10 cellular contexts compared by ENCODE assay signal in genomic region chr17:63665527-63666214, GRCh38. TPM values are rescaled to one million over a fixed set of nuclear protein-coding genes. Genes with fewer than 3 reads are reported as not detected.
DNase-seq lines count a peak whose midpoint lies in the region; ATAC-seq lines count a peak whose summit lies in the region.
"Had no signal": no experiment of that assay in that cellular context is flagged by ENCODE, and none has a peak within 500 bp of the region (broad histone marks: within the 10 kb centered on the region; RNA-seq: fewer than 3 reads in every experiment).

No MANE protein-coding gene starts in this region.

- peak overlapping the region; percentile 77 for H3K27ac Mint-ChIP-seq in activated naive CD4-positive, alpha-beta T cell treated with anti-CD3 and anti-CD28 coated beads, Interleukin-2, amount 10 ng/mL, durations not matched to agents 7 days and 5 days

- H3K27me3 Mint-ChIP-seq in activated naive CD4-positive, alpha-beta T cell treated with anti-CD3 and anti-CD28 coated beads, Interleukin-2, amount 10 ng/mL, durations not matched to agents 7 days and 5 days, result no peaks in the 10 kb centered on the region

- no peaks in the 10 kb centered on the region for H3K27me3 ChIP-seq in thymus (ENCODE audit: control insufficient read depth, insufficient read depth)
- H3K27me3 ChIP-seq: uterus had no signal

- peaks cover 49% of the 10 kb centered on the region for H3K36me3 ChIP-seq in thymus (ENCODE audit: control insufficient read depth, insufficient read depth)
- H3K36me3 ChIP-seq: uterus had no signal

- H3K4me3 Mint-ChIP-seq in activated naive CD4-positive, alpha-beta T cell treated with anti-CD3 and anti-CD28 coated beads, Interleukin-2, amount 10 ng/mL, durations not matched to agents 7 days and 5 days, result no peak overlapping the region

- H3K9me3 Mint-ChIP-seq in activated naive CD4-positive, alpha-beta T cell treated with anti-CD3 and anti-CD28 coated beads, Interleukin-2, amount 10 ng/mL, durations not matched to agents 7 days and 5 days, result no peaks in the 10 kb centered on the region

- intact Hi-C loops in left cardiac atrium (cut with DNase I), result no loop called here

- H3K36me3 Mint-ChIP-seq in activated naive CD4-positive, alpha-beta T cell treated with anti-CD3 and anti-CD28 coated beads, Interleukin-2, amount 10 ng/mL, durations not matched to agents 7 days and 5 days, result peaks cover 42% of the 10 kb centered on the region

- peak; percentile 71 to 75 for ATAC-seq in left cardiac atrium

- CTCF ChIA-PET in activated naive CD4-positive, alpha-beta T cell treated with anti-CD3 and anti-CD28 coated beads, Interleukin-2, amount 10 ng/mL, durations not matched to agents 7 days and 5 days (lab: Charles Lee), result interaction anchor here (0.6 to 1.5 kb wide), 4 partner anchors 20 to 348 kb away, joined by 3 to 4 read pairs (median 4); no protein-coding TSS in a partner anchor

- DNase-seq in activated naive CD4-positive, alpha-beta T cell treated with anti-CD3 and anti-CD28 coated beads, Interleukin-2, amount 10 ng/mL, durations not matched to agents 7 days and 5 days, result no peak
- DNase-seq in activated naive CD4-positive, alpha-beta T cell (lab: John Stamatoyannopoulos, UW), result no peak
- DNase-seq in SIG-M5 treated with dmso at 0.1 percent for 504 hours (lab: John Stamatoyannopoulos, UW; ENCODE audit: unreplicated experiment), result peak; percentile 98
- DNase-seq in left cardiac atrium, result peak; percentile 35
- DNase-seq in SHP77 (lab: John Stamatoyannopoulos, UW), result no peak
- no peak for DNase-seq in NCI-H82 (lab: John Stamatoyannopoulos, UW)
- no peak for DNase-seq in NK-92 (lab: John Stamatoyannopoulos, UW; ENCODE audit: unreplicated experiment)
- DNase-seq: SHP77 treated with DMSO at 0.1 percent for 48 hours, uterus had no signal

- H3K4me3 ChIP-seq in thymus (ENCODE audit: low read length), result no peak overlapping the region
- H3K4me3 ChIP-seq: uterus had no signal

- peaks cover 16% of the 10 kb centered on the region for H3K4me1 Mint-ChIP-seq in activated naive CD4-positive, alpha-beta T cell treated with anti-CD3 and anti-CD28 coated beads, Interleukin-2, amount 10 ng/mL, durations not matched to agents 7 days and 5 days

- H3K27ac ChIP-seq in thymus (ENCODE audit: low read depth), result peak overlapping the region; percentile 40

- 32% methylated on average over 5 of the region's 5 CpGs for WGBS in thymus

- no peaks in the 10 kb centered on the region for H3K4me1 ChIP-seq in thymus (ENCODE audit: control insufficient read depth, insufficient read depth, low read length)
- H3K4me1 ChIP-seq: uterus had no signal

- H3K9me3 ChIP-seq in thymus (ENCODE audit: control insufficient read depth), result no peaks in the 10 kb centered on the region
- H3K9me3 ChIP-seq: uterus had no signal

RNA-seq across cellular contexts. Expression of gene LIMD2, which starts 34.3 kb away (rescaled TPM):
- 1 to 10 TPM; 6.6 to 9.6 TPM for total RNA-seq in left cardiac atrium
- polyA plus RNA-seq in thymus, result 309 TPM

RNA-seq across cellular contexts. Expression of gene MAP3K3, which starts 43.5 kb away (rescaled TPM):
- total RNA-seq in left cardiac atrium, result 10 to 100 TPM; 38.2 to 45.3 TPM
- 21.0 TPM for polyA plus RNA-seq in thymus

Comparison
In these comparisons a context has a peak if more than half of its experiments do, and no peak if none do; other contexts are left out.
1. DNase-seq: peak in SIG-M5 treated with dmso at 0.1 percent for 504 hours (single experiment) and left cardiac atrium (single experiment); none in activated naive CD4-positive, alpha-beta T cell treated with anti-CD3 and anti-CD28 coated beads, Interleukin-2, amount 10 ng/mL, durations not matched to agents 7 days and 5 days (single experiment), activated naive CD4-positive, alpha-beta T cell (0 of 4), SHP77 (0 of 2), NCI-H82 (single experiment) and NK-92 (single experiment).